Comparison of ENCODE assay signal across 17 cellular contexts in the genomic region with DNA sequence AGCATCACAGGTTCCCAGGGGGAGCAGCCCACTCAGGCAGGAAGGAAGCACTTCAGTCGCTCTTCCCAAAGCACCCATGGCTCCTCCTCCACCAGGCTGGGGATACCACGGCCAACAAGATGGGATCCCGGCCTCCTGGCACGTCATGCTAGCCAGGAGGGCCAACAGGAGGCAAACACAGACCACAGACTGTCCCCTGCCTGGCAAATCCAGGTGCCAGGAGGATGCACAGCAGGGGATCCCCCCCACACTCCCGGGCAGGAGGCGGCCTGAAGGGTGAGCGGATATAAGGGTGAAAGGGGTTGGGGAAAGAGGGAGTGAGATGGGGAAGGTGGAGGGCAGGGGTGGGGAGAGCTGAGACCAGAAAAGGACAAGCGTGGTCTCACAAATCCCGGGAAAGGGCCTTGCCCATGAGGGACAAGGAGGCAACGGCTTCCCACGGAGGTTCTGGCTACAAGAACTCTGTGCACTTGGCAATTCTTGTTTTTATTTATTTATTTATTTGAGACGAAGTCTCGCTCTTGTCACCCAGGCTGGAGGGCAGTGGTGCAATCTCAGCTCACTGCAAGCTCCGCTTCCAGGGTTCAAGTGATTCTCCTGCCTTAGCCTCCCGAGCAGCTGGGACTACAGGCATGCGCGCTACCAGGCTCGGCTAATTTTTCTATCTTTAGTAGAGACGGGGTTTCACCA. TPM values are rescaled to one million over a fixed set of nuclear protein-coding genes. Genes with fewer than 3 reads are reported as not detected.
DNase-seq lines count a peak whose midpoint lies in the region; ATAC-seq, FAIRE-seq and TF ChIP-seq lines count a peak whose summit lies in the region.
"Had no signal": no experiment of that assay in that cellular context is flagged by ENCODE, and none has a peak within 500 bp of the region (broad histone marks: within the 10 kb centered on the region; RNA-seq: fewer than 3 reads in every experiment).

No MANE protein-coding gene starts in this region.

- TF ChIP-seq POLR2A in right lobe of liver (IDR thresholded peaks at IDR 0.05) (no peak), thyroid gland (IDR thresholded peaks at IDR 0.05) (no peak)

- no peak for FAIRE-seq in D721Med (lab: Jason Lieb, UNC)
- FAIRE-seq: pancreas had no signal

- intact Hi-C loops in right lobe of liver (cut with DNase I), result loop anchor here in 1 of 2 donors (10.0 kb wide), 1 partner anchor 240 kb away; no protein-coding TSS in a partner anchor
- intact Hi-C loops in thyroid gland (cut with DNase I), result loop anchor here (2.0 to 10.0 kb wide), 3 partner anchors 184 to 410 kb away; no protein-coding TSS in a partner anchor

- H3K4me3 ChIP-seq in right lobe of liver, result peak overlapping the region in 1 of 3 donors; percentile 36
- H3K4me3 ChIP-seq in thyroid gland (replicated peaks in 1 of 3), result no peak overlapping the region
- H3K4me3 ChIP-seq: left lung, pancreas had no signal

- H3K36me3 ChIP-seq in right lobe of liver, result no peaks in the 10 kb centered on the region
- H3K36me3 ChIP-seq in thyroid gland, result no peaks in the 10 kb centered on the region
- H3K36me3 ChIP-seq: pancreas had no signal

- H3K9me3 ChIP-seq in right lobe of liver (no peaks in the 10 kb centered on the region), thyroid gland (no peaks in the 10 kb centered on the region)
- H3K9me3 ChIP-seq: left lung, pancreas had no signal

- TF ChIP-seq CTCF in right lobe of liver (IDR thresholded peaks at IDR 0.05) (no peak), thyroid gland (IDR thresholded peaks at IDR 0.05) (no peak), D721Med (IDR thresholded peaks at IDR 0.05; ENCODE audit: insufficient read depth, missing control alignments) (no peak)

- H3K4me1 ChIP-seq in right lobe of liver, result peaks cover 0 to 92% (median 39%) of the 10 kb centered on the region in 4 donors
- H3K4me1 ChIP-seq in thyroid gland, result peaks cover 60 to 82% of the 10 kb centered on the region in 2 donors

- ATAC-seq in right lobe of liver (peak in 1 of 4 donors; percentile 1), HG03439 (IDR thresholded peaks at IDR 0.05; ENCODE audit: unreplicated experiment) (no peak)
- ATAC-seq: left lung; pancreas; stimulated activated naive CD8-positive, alpha-beta T cell treated with anti-CD3 and anti-CD28 coated beads, Interleukin-15, amount 100 ng/mL, for 72 hours had no signal

- peak; percentile 65 for DNase-seq in DMS 273 (lab: John Stamatoyannopoulos, UW; ENCODE audit: unreplicated experiment)
- no peak for DNase-seq in DMS 273 treated with DMSO at 0.1 percent for 48 hours (lab: John Stamatoyannopoulos, UW)
- no peak for DNase-seq in caudate nucleus (lab: John Stamatoyannopoulos, UW)
- DNase-seq in right lobe of liver, result peak in 1 of 3 donors; percentile 40
- DNase-seq in thyroid gland, result no peak
- no peak for DNase-seq in middle frontal gyrus (ENCODE audit: extremely low spot score, low spot score)
- DNase-seq in D721Med (ENCODE audit: insufficient read length, low spot score), result no peak
- DNase-seq: activated CD4-positive, alpha-beta memory T cell treated with anti-CD3 and anti-CD28 coated beads for 36 hours; activated naive CD4-positive, alpha-beta T cell treated with Interleukin-2 at 50 U/mL for 16 hours; H9; IMR-90; left lung; NCI-H146; stimulated activated naive CD8-positive, alpha-beta T cell treated with anti-CD3 and anti-CD28 coated beads, Interleukin-15, amount 100 ng/mL, for 72 hours had no signal

- WGBS in right lobe of liver (ENCODE audit: insufficient coverage, low coverage, low lambda C conversion rate, missing lambda C conversion rate), result 60% methylated on average over 16 of the region's 19 CpGs
- 79 to 81% methylated on average over 19 of the region's 19 CpGs for WGBS in thyroid gland, 2 donors

- H3K27ac ChIP-seq in caudate nucleus (ENCODE audit: low read depth, low read length), result peak overlapping the region; percentile 56
- peak overlapping the region; percentile 66 to 92 (median 76) for H3K27ac ChIP-seq in right lobe of liver
- peak overlapping the region; percentile 60 to 100 (median 70) for H3K27ac ChIP-seq in thyroid gland
- H3K27ac ChIP-seq: 22Rv1 had no signal

- H3K27me3 ChIP-seq in right lobe of liver (no peaks in the 10 kb centered on the region), thyroid gland (no peaks in the 10 kb centered on the region)
- H3K27me3 ChIP-seq: pancreas had no signal

RNA-seq across cellular contexts. Expression of a gene that starts 7.2 kb away (rescaled TPM):
- 100 to 1,000 TPM in 3 of 6 experiments, 10 to 100 TPM in 3; 50.5 to 250 (median 97.5) TPM for total RNA-seq in right lobe of liver
- total RNA-seq in thyroid gland, result 100 to 1,000 TPM in 1 of 4 donors, 10 to 100 TPM in 3; 73.5 to 102 (median 82.7) TPM
